Comparison of ENCODE assay signal across 9 cellular contexts in the genomic region with DNA sequence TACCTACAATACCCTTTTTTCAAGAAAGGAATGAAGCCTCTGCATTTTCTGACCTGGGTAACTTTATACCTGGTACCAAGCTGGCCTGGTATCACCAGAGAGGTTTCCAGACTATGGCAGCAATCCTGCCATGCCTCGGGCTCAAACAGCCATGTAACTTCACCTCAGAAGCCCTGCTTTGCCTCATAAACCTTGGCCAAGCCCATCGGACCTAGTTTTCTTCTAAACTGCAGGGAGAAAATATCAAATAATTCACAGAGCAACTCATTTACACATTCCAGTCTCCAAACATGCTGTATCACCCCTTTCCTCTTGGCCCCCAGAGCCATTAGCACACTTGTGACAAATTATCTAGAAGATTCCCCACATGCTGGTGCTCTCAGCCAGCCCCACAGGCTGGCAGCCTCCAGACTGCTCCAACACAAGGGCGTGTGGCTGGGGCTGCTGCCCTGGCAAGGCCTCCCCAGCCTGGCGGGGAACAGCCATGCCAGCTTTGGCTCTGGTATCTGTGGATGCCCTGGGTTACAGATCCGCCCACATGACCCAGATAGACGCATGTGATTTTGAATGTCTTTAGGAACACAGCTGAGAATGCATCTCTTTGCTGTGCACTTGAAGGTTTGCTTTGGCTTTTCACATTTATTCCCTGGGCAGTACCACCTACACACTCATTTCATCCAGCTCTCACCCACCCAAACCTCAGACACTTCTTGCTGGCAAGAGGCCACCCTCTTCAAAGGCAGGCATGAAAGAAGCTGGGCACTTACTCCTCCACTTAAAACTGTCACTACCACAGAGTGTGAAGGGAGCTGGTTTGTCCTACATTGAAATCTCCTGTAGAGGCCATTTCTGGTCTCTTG.
DNase-seq lines count a peak whose midpoint lies in the region; ATAC-seq, FAIRE-seq and TF ChIP-seq lines count a peak whose summit lies in the region.
"Had no signal": no experiment of that assay in that cellular context is flagged by ENCODE, and none has a peak within 500 bp of the region (broad histone marks: within the 10 kb centered on the region; RNA-seq: fewer than 3 reads in every experiment).

No MANE protein-coding gene starts in this region.

- peaks cover 20% of the 10 kb centered on the region for H3K4me1 Mint-ChIP-seq in stimulated activated effector memory CD8-positive, alpha-beta T cell treated with anti-CD3 and anti-CD28 coated beads, Interleukin-12 subunit alpha, Interleukin-12 subunit beta, amount 100 ng/mL, for 72 hours
- peaks cover 21% of the 10 kb centered on the region for H3K4me1 Mint-ChIP-seq in activated CD4-positive, alpha-beta T cell treated with anti-CD3 and anti-CD28 coated beads, Interleukin-2, amount 10 ng/mL, durations not matched to agents 24 days and 14 days

- H3K27ac ChIP-seq in HCT116 (ENCODE audit: low read depth, low read length) (no peak overlapping the region), HepG2 (ENCODE audit: extremely low read length, insufficient read depth, low read length) (no peak overlapping the region)

- CTCF ChIA-PET in HCT116 (lab: Charles Lee) (no interaction called here), HepG2 (lab: Yijun Ruan, JAX; ENCODE audit: low intra/inter-chr PET ratio, low total read pairs) (no interaction called here)

- H3K9ac ChIP-seq in HCT116 (ENCODE audit: low read length): no peak overlapping the region
- H3K9ac ChIP-seq in HepG2 (ENCODE audit: insufficient read depth, low read depth, low read length): no peak overlapping the region

- H3K4me2 ChIP-seq in HCT116 (ENCODE audit: low read length) (peak overlapping the region; percentile 20), HepG2 (ENCODE audit: low read depth, low read length) (no peak overlapping the region)

- H3K9me3 Mint-ChIP-seq in stimulated activated effector memory CD8-positive, alpha-beta T cell treated with anti-CD3 and anti-CD28 coated beads, Interleukin-12 subunit alpha, Interleukin-12 subunit beta, amount 100 ng/mL, for 72 hours: peaks cover 3% of the 10 kb centered on the region
- H3K9me3 Mint-ChIP-seq in activated CD4-positive, alpha-beta T cell treated with anti-CD3 and anti-CD28 coated beads, Interleukin-2, amount 10 ng/mL, durations not matched to agents 24 days and 14 days: peaks cover 19% of the 10 kb centered on the region

- TF ChIP-seq CTCF in HCT116 (IDR thresholded peaks at IDR 0.05 in 2 of 3, conservative IDR thresholded peaks at IDR 0.05 in 1 of 3; ENCODE audit: borderline replicate concordance in 1 of 3, insufficient read depth in 1 of 3, low read depth in 2 of 3, low read length in 2 of 3): no peak
- no peak for TF ChIP-seq CTCF in HepG2 (CRISPR knock-in tag; IDR thresholded peaks at IDR 0.05)

- H3K27me3 Mint-ChIP-seq in activated CD4-positive, alpha-beta T cell treated with anti-CD3 and anti-CD28 coated beads, Interleukin-2, amount 10 ng/mL, durations not matched to agents 24 days and 14 days: peaks cover 5% of the 10 kb centered on the region

- no peaks in the 10 kb centered on the region for H3K36me3 Mint-ChIP-seq in stimulated activated effector memory CD8-positive, alpha-beta T cell treated with anti-CD3 and anti-CD28 coated beads, Interleukin-12 subunit alpha, Interleukin-12 subunit beta, amount 100 ng/mL, for 72 hours
- no peaks in the 10 kb centered on the region for H3K36me3 Mint-ChIP-seq in activated CD4-positive, alpha-beta T cell treated with anti-CD3 and anti-CD28 coated beads, Interleukin-2, amount 10 ng/mL, durations not matched to agents 24 days and 14 days (ENCODE audit: low read depth)

- H4K20me1 ChIP-seq in HCT116 (ENCODE audit: insufficient read depth) (no peaks in the 10 kb centered on the region), HepG2 (ENCODE audit: insufficient read depth, low read length) (no peaks in the 10 kb centered on the region)

- no peaks in the 10 kb centered on the region for H3K36me3 ChIP-seq in HCT116 (ENCODE audit: control insufficient read depth in 1 of 2, insufficient read depth in 2 of 2, low read length in 2 of 2)
- H3K36me3 ChIP-seq in HepG2 (replicated peaks in 1 of 2; ENCODE audit: control insufficient read depth in 1 of 2, insufficient read depth in 2 of 2, low read length in 2 of 2): no peaks in the 10 kb centered on the region

- TF ChIP-seq POLR2A in HCT116 (IDR thresholded peaks at IDR 0.05; ENCODE audit: borderline replicate concordance, extremely low read depth, insufficient read depth, insufficient read length): no peak
- no peak for TF ChIP-seq POLR2A in HepG2 (IDR thresholded peaks at IDR 0.05; ENCODE audit: insufficient read depth in 1 of 2, low read depth in 2 of 2, low read length in 2 of 2)

- 87% methylated on average over 4 of the region's 6 CpGs for WGBS in HepG2 (ENCODE audit: low lambda C conversion rate)

- H3K27ac Mint-ChIP-seq in stimulated activated effector memory CD8-positive, alpha-beta T cell treated with anti-CD3 and anti-CD28 coated beads, Interleukin-12 subunit alpha, Interleukin-12 subunit beta, amount 100 ng/mL, for 72 hours: peak overlapping the region; percentile 80
- H3K27ac Mint-ChIP-seq in activated CD4-positive, alpha-beta T cell treated with anti-CD3 and anti-CD28 coated beads, Interleukin-2, amount 10 ng/mL, durations not matched to agents 24 days and 14 days: no peak overlapping the region

- peak overlapping the region; percentile 10 for H3K4me3 Mint-ChIP-seq in stimulated activated effector memory CD8-positive, alpha-beta T cell treated with anti-CD3 and anti-CD28 coated beads, Interleukin-12 subunit alpha, Interleukin-12 subunit beta, amount 100 ng/mL, for 72 hours
- H3K4me3 Mint-ChIP-seq in activated CD4-positive, alpha-beta T cell treated with anti-CD3 and anti-CD28 coated beads, Interleukin-2, amount 10 ng/mL, durations not matched to agents 24 days and 14 days: no peak overlapping the region

- H3K79me2 ChIP-seq in HCT116 (ENCODE audit: insufficient read depth, low read length): no peaks in the 10 kb centered on the region
- no peaks in the 10 kb centered on the region for H3K79me2 ChIP-seq in HepG2 (ENCODE audit: insufficient read depth, low read length)

- H3K4me1 ChIP-seq in HCT116 (ENCODE audit: control insufficient read depth in 1 of 2, insufficient read depth in 2 of 2, low read length in 2 of 2) (peaks cover 16 to 59% of the 10 kb centered on the region in 2 experiments), HepG2 (ENCODE audit: insufficient read depth, low read length) (peaks cover 61% of the 10 kb centered on the region)

- intact Hi-C loops in HCT116 (cut with micrococcal nuclease): no loop called here
- intact Hi-C loops in HepG2 (cut with micrococcal nuclease; ENCODE audit: unreplicated experiment): no loop called here
- intact Hi-C loops in activated CD4-positive, alpha-beta T cell treated with anti-CD3 and anti-CD28 coated beads, Interleukin-2, amount 10 ng/mL, durations not matched to agents 24 days and 14 days (cut with micrococcal nuclease): no loop called here

- no peak for ATAC-seq in HCT116
- ATAC-seq in HepG2: no peak
- ATAC-seq in stimulated activated effector memory CD8-positive, alpha-beta T cell treated with anti-CD3 and anti-CD28 coated beads, Interleukin-12 subunit alpha, Interleukin-12 subunit beta, amount 100 ng/mL, for 72 hours: peak; percentile 80
- no peak for ATAC-seq in HG02623 (IDR thresholded peaks at IDR 0.05; ENCODE audit: unreplicated experiment)
- no peak for ATAC-seq in GM18907 (IDR thresholded peaks at IDR 0.05; ENCODE audit: unreplicated experiment)

- H3K4me3 ChIP-seq in HCT116 (replicated peaks in 1 of 2; ENCODE audit: low read depth in 1 of 2, low read length in 2 of 2) (no peak overlapping the region), HepG2 (replicated peaks in 1 of 3; ENCODE audit: insufficient read depth in 1 of 3, low read depth in 2 of 3, low read length in 3 of 3) (no peak overlapping the region)

- no peaks in the 10 kb centered on the region for H3K9me2 ChIP-seq in HCT116 (ENCODE audit: insufficient read depth)

- BruUV-seq in HCT116 (replicated peaks; lab: Mats Ljungman, UMichigan): no TSS peak
- no TSS peak for BruUV-seq in HepG2 (replicated peaks; lab: Mats Ljungman, UMichigan)

- TF ChIP-seq RAD21 in HCT116 (IDR thresholded peaks at IDR 0.05; ENCODE audit: low read depth) (no peak), HepG2 (CRISPR knock-in tag; IDR thresholded peaks at IDR 0.05) (no peak)

- RAD21 ChIA-PET in HCT116 (lab: Charles Lee; ENCODE audit: low non-redundant PET in 1 of 2, low total read pairs in 2 of 2, uncharacterized antibody in 2 of 2, unreplicated experiment in 2 of 2): no interaction called here

- H2AFZ ChIP-seq in HCT116 (ENCODE audit: low read depth, low read length, poor library complexity, severe bottlenecking) (no peak overlapping the region), HepG2 (ENCODE audit: low read length) (peak overlapping the region; percentile 0)

- H3K9me3 ChIP-seq in HCT116 (ENCODE audit: control insufficient read depth in 1 of 2, insufficient read depth in 1 of 2, low read depth in 1 of 2, low read length in 2 of 2) (peaks cover 0 to 9% of the 10 kb centered on the region in 2 experiments; a peak in 1 of 4 replicates), HepG2 (ENCODE audit: low read length) (peaks cover 5% of the 10 kb centered on the region; the same call in 1 of the 2 replicates)

- POLR2A ChIA-PET in HCT116 (lab: Charles Lee) (no interaction called here), HepG2 (lab: Yijun Ruan, JAX) (no interaction called here)

- no peak for TF ChIP-seq EP300 in HepG2 (IDR thresholded peaks at IDR 0.05; ENCODE audit: low read depth in 2 of 2, low read length in 2 of 2)
- TF ChIP-seq EP300 in HepG2 (CRISPR knock-in tag; IDR thresholded peaks at IDR 0.05; ENCODE audit: borderline replicate concordance): no peak

- in situ Hi-C loops in HepG2 (cut with HindIII; ENCODE audit: extremely low pct_ligation_motif_present, low pct_unique_long_range_greater_than_20kb): no loop called here

- no peaks in the 10 kb centered on the region for H3K27me3 ChIP-seq in HCT116 (ENCODE audit: insufficient read depth, low read length)
- H3K27me3 ChIP-seq in HepG2 (ENCODE audit: control insufficient read depth in 1 of 2, insufficient read depth in 2 of 2, low read length in 2 of 2): no peaks in the 10 kb centered on the region

- no peak for FAIRE-seq in HepG2 (lab: Jason Lieb, UNC)

- DNase-seq in HCT116 (ENCODE audit: low read depth, low spot score): no peak
- DNase-seq in amygdala (lab: John Stamatoyannopoulos, UW): peak in 30 of 56 donors; percentile 9 to 73 (median 32)
- DNase-seq in HepG2 (ENCODE audit: low spot score): no peak
- DNase-seq in stimulated activated effector memory CD8-positive, alpha-beta T cell treated with anti-CD3 and anti-CD28 coated beads, Interleukin-12 subunit alpha, Interleukin-12 subunit beta, amount 100 ng/mL, for 72 hours (ENCODE audit: low spot score in 2 of 2): no peak
- DNase-seq in activated CD4-positive, alpha-beta T cell treated with anti-CD3 and anti-CD28 coated beads, Interleukin-2, amount 10 ng/mL, durations not matched to agents 24 days and 14 days: no peak
- no peak for DNase-seq in activated naive CD4-positive, alpha-beta T cell (lab: John Stamatoyannopoulos, UW)
- DNase-seq: NCI-H748 treated with DMSO at 0.1 percent for 48 hours had no signal

TF ChIP-seq in HepG2, 621 proteins besides CTCF, POLR2A, EP300 and RAD21 (continues in another document):
- TF ChIP-seq TCF12 (IDR thresholded peaks at IDR 0.05) (no peak), TCF12 (CRISPR knock-in tag; IDR thresholded peaks at IDR 0.05) (no peak)

Comparison
In these comparisons a context has a peak if more than half of its experiments do, and no peak if none do; other contexts are left out.
1. DNase-seq: peak in amygdala (30 of 56); none in HCT116 (single experiment), HepG2 (single experiment), stimulated activated effector memory CD8-positive, alpha-beta T cell treated with anti-CD3 and anti-CD28 coated beads, Interleukin-12 subunit alpha, Interleukin-12 subunit beta, amount 100 ng/mL, for 72 hours (0 of 2), activated CD4-positive, alpha-beta T cell treated with anti-CD3 and anti-CD28 coated beads, Interleukin-2, amount 10 ng/mL, durations not matched to agents 24 days and 14 days (single experiment) and activated naive CD4-positive, alpha-beta T cell (0 of 4).